Comparison of ENCODE assay signal across 9 cellular contexts in the genomic region with DNA sequence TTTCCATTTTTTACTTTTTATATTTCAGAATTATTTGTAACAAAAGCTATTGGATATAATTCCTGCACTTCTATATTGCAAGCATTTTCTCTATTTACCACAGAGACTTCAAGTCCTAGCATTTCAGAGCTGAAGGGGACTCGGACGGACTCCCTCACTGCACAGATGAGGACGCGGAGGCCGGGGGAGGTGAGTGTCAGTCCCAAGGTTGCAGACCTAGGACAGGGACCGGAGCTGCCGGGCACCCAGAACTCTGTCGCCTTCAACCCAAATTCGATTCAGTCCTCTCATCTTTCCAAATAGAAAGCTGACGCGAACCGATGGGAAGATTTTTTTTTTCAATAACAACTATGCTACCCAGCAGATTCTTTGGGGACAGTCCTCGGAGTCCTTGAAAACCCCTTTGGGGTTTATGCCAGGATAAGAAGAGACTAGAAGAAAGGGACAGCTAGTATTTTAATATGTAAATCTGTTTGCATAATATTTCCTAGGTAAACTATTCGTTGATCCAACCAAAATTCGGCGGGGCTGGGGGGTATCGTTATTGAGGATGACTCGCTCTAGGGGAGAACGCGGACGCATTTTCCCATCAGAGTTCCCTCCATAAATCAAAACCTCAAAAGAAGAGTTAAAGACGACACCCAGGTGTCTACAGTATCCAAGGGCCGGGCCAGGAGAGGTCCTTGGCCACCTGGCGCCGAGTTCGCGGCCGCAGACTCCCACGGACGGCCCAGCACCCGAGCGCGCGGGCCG. TPM values are rescaled to one million over a fixed set of nuclear protein-coding genes. Genes with fewer than 3 reads are reported as not detected.
A peak's percentile ranks its signal among the peaks of the same experiment; 100 is the strongest.
DNase-seq lines count a peak whose midpoint lies in the region; TF ChIP-seq lines count a peak whose summit lies in the region.
"Had no signal": no experiment of that assay in that cellular context is flagged by ENCODE, and none has a peak within 500 bp of the region (broad histone marks: within the 10 kb centered on the region; RNA-seq: fewer than 3 reads in every experiment).

No MANE protein-coding gene starts in this region.

- peaks cover 25% of the 10 kb centered on the region for H3K27me3 ChIP-seq in CD8-positive, alpha-beta memory T cell (ENCODE audit: insufficient read depth, low read length, poor library complexity, severe bottlenecking)
- H3K27me3 ChIP-seq in HUES6 (ENCODE audit: control insufficient read depth, insufficient read depth, low read length) (peaks cover 71% of the 10 kb centered on the region), neural cell (ENCODE audit: insufficient read depth, low read depth, low read length) (peaks cover 33% of the 10 kb centered on the region)

- no peaks in the 10 kb centered on the region for H3K36me3 Mint-ChIP-seq in CD8-positive, alpha-beta memory T cell
- peaks cover 6% of the 10 kb centered on the region for H3K36me3 Mint-ChIP-seq in dendritic cell treated with granulocyte-macrophage colony-stimulating factor and Interleukin-4, amounts not matched to agents 40 ng/mL and 50 ng/mL, for 4 days (ENCODE audit: low read depth)

- H3K4me3 Mint-ChIP-seq in CD8-positive, alpha-beta memory T cell, result peak overlapping the region; percentile 62 to 86 (median 70)
- H3K4me3 Mint-ChIP-seq in dendritic cell treated with granulocyte-macrophage colony-stimulating factor and Interleukin-4, amounts not matched to agents 40 ng/mL and 50 ng/mL, for 4 days, result peak overlapping the region; percentile 84

- TF ChIP-seq EP300 in neural cell (conservative IDR thresholded peaks at IDR 0.05; ENCODE audit: poor library complexity, severe bottlenecking), result no peak

- H3K27me3 Mint-ChIP-seq in CD8-positive, alpha-beta memory T cell, result peaks cover 48 to 66% of the 10 kb centered on the region in 2 donors
- H3K27me3 Mint-ChIP-seq in dendritic cell treated with granulocyte-macrophage colony-stimulating factor and Interleukin-4, amounts not matched to agents 40 ng/mL and 50 ng/mL, for 4 days, result peaks cover 24% of the 10 kb centered on the region

- H3K36me3 ChIP-seq in CD8-positive, alpha-beta memory T cell (ENCODE audit: insufficient read depth, low read length), result no peaks in the 10 kb centered on the region
- H3K36me3 ChIP-seq in HUES6 (ENCODE audit: control insufficient read depth, insufficient read depth, low read length) (no peaks in the 10 kb centered on the region), neural cell (ENCODE audit: insufficient read depth, low read length) (no peaks in the 10 kb centered on the region)

- peaks cover 4 to 11% (median 7%) of the 10 kb centered on the region in 3 donors for H3K4me1 Mint-ChIP-seq in CD8-positive, alpha-beta memory T cell
- peaks cover 41% of the 10 kb centered on the region for H3K4me1 Mint-ChIP-seq in dendritic cell treated with granulocyte-macrophage colony-stimulating factor and Interleukin-4, amounts not matched to agents 40 ng/mL and 50 ng/mL, for 4 days (ENCODE audit: low read depth)

- peak overlapping the region; percentile 45 for H2AFZ ChIP-seq in neural cell (ENCODE audit: low read depth, low read length)

- no peaks in the 10 kb centered on the region for H3K79me2 ChIP-seq in neural cell (replicated peaks; ENCODE audit: insufficient read depth, low read length)

- no peak overlapping the region for H3K4me3 ChIP-seq in CD8-positive, alpha-beta memory T cell (ENCODE audit: low read length)
- peak overlapping the region; percentile 74 for H3K4me3 ChIP-seq in HUES6 (ENCODE audit: low read depth, low read length)
- peak overlapping the region; percentile 77 for H3K4me3 ChIP-seq in neural cell (ENCODE audit: low read length)

- peaks cover 0 to 4% (median 0%) of the 10 kb centered on the region in 5 donors for H3K9me3 Mint-ChIP-seq in CD8-positive, alpha-beta memory T cell
- H3K9me3 Mint-ChIP-seq in dendritic cell treated with granulocyte-macrophage colony-stimulating factor and Interleukin-4, amounts not matched to agents 40 ng/mL and 50 ng/mL, for 4 days, result no peaks in the 10 kb centered on the region

- H3K9me2 ChIP-seq in neural cell (ENCODE audit: insufficient read depth, low read length), result no peaks in the 10 kb centered on the region

- peaks cover 7% of the 10 kb centered on the region for H3K4me1 ChIP-seq in CD8-positive, alpha-beta memory T cell (ENCODE audit: insufficient read depth, low read length)
- 0 out of 2 replicates have a peak, but pooled peaks cover 5% of the 10 kb centered on the region for H3K4me1 ChIP-seq in HUES6 (ENCODE audit: control insufficient read depth, insufficient read depth, low read length)

- TF ChIP-seq CTCF in neural cell (IDR thresholded peaks at IDR 0.05; ENCODE audit: poor library complexity, severe bottlenecking), result no peak

- no peaks in the 10 kb centered on the region for H3K9me3 ChIP-seq in CD8-positive, alpha-beta memory T cell (ENCODE audit: low read length)
- H3K9me3 ChIP-seq in HUES6 (ENCODE audit: control insufficient read depth, insufficient read depth, low read depth, low read length), result peaks cover 6% of the 10 kb centered on the region; the same call in 1 of the 2 replicates
- H3K9me3 ChIP-seq in neural cell (ENCODE audit: low read length), result no peaks in the 10 kb centered on the region

- H3K4me2 ChIP-seq in neural cell (ENCODE audit: low read length), result no peak overlapping the region

- peak overlapping the region in 1 of 8 donors; percentile 58 for H3K27ac Mint-ChIP-seq in CD8-positive, alpha-beta memory T cell
- peak overlapping the region; percentile 52 for H3K27ac Mint-ChIP-seq in dendritic cell treated with granulocyte-macrophage colony-stimulating factor and Interleukin-4, amounts not matched to agents 40 ng/mL and 50 ng/mL, for 4 days

- intact Hi-C loops in dendritic cell treated with granulocyte-macrophage colony-stimulating factor and Interleukin-4, amounts not matched to agents 40 ng/mL and 50 ng/mL, for 4 days (cut with micrococcal nuclease), result no loop called here

- H3F3A ChIP-seq in neural cell (ENCODE audit: insufficient read depth, low read length, poor library complexity, severe bottlenecking), result no peaks in the 10 kb centered on the region

- DNase-seq in CD8-positive, alpha-beta memory T cell, result peak in 1 of 5 donors; percentile 1
- no peak for DNase-seq in 8988T
- DNase-seq in globus pallidus (ENCODE audit: low spot score), result no peak
- no peak for DNase-seq in NCI-H1105 treated with DMSO at 0.1 percent for 48 hours (lab: John Stamatoyannopoulos, UW)
- no peak for DNase-seq in DMS153 treated with DMSO at 0.1 percent for 48 hours (lab: John Stamatoyannopoulos, UW; ENCODE audit: unreplicated experiment)

- H4K20me1 ChIP-seq in neural cell (ENCODE audit: insufficient read depth), result no peaks in the 10 kb centered on the region

- CTCF ChIA-PET in CD8-positive, alpha-beta memory T cell (lab: Charles Lee), result no interaction called here

- no peak for TF ChIP-seq RAD21 in neural cell (conservative IDR thresholded peaks at IDR 0.05)

- no peak overlapping the region for H3K27ac ChIP-seq in CD8-positive, alpha-beta memory T cell (ENCODE audit: low read depth, low read length)
- H3K27ac ChIP-seq in HUES6 (ENCODE audit: low read depth, low read length), result no peak overlapping the region
- no peak overlapping the region for H3K27ac ChIP-seq in neural cell (ENCODE audit: low read length)

- H3K9ac ChIP-seq in HUES6 (ENCODE audit: low read length) (peak overlapping the region; percentile 55), neural cell (ENCODE audit: low read length) (peak overlapping the region; percentile 54)

- POLR2A ChIA-PET in CD8-positive, alpha-beta memory T cell (lab: Charles Lee), result no interaction called here

TF ChIP-seq in neural cell, 6 proteins besides CTCF, POLR2A, EP300 and RAD21:
- TF ChIP-seq POLR2AphosphoS5 (IDR thresholded peaks at IDR 0.05) (no peak), SMC3 (conservative IDR thresholded peaks at IDR 0.05; ENCODE audit: poor library complexity) (no peak), TAF1 (IDR thresholded peaks at IDR 0.05; ENCODE audit: low read depth) (no peak), MXI1 (conservative IDR thresholded peaks at IDR 0.05; ENCODE audit: poor library complexity, severe bottlenecking) (no peak), REST (IDR thresholded peaks at IDR 0.05; ENCODE audit: borderline replicate concordance) (no peak), EZH2 (IDR thresholded peaks at IDR 0.05; ENCODE audit: borderline replicate concordance, insufficient read depth, low read length, poor library complexity, severe bottlenecking) (no peak)

RNA-seq across cellular contexts. Expression of gene FLT3, which starts 0.8 kb away (rescaled TPM):
- total RNA-seq in CD8-positive, alpha-beta memory T cell, result under 1 TPM in 1 of 2 experiments, not detected in 1; 0.07 TPM
- polyA plus RNA-seq in CD8-positive, alpha-beta memory T cell, result not detected
- 0.41 and 0.64 TPM in 2 replicates for polyA plus RNA-seq in neural cell
- polyA minus RNA-seq in neural cell, result 0.97 and 1.4 TPM in 2 replicates
- total RNA-seq: HT-29 had no signal

RNA-seq across cellular contexts. Expression of gene PAN3, which starts 38.8 kb away (rescaled TPM):
- total RNA-seq in CD8-positive, alpha-beta memory T cell, result 10 to 100 TPM; 33.1 to 33.3 TPM
- polyA plus RNA-seq in CD8-positive, alpha-beta memory T cell, result 5.3 TPM
- polyA plus RNA-seq in neural cell, result 35.8 and 44.0 TPM in 2 replicates
- polyA minus RNA-seq in neural cell, result 64.8 and 65.3 TPM in 2 replicates
